In genomic region chr3:178056868-178057267, GRCh38 we compare ENCODE assay signal across 25 cellular contexts.
"Had no signal": no experiment of that assay in that cellular context is flagged by ENCODE, and none has a peak within 500 bp of the region (broad histone marks: within the 10 kb centered on the region; RNA-seq: fewer than 3 reads in every experiment).

No MANE protein-coding gene starts in this region.

- DNase-seq: colonic mucosa; dermis blood vessel endothelial cell; erythroblast; foreskin keratinocyte; immature natural killer cell; kidney; left cardiac atrium; left ventricle myocardium superior; mesendoderm; naive B cell; occipital lobe; pancreas; right lobe of liver; spleen; stimulated activated CD4-positive, alpha-beta T cell treated with anti-CD3 and anti-CD28 coated beads, Interleukin-15, amount 100 ng/mL, for 24 hours; stimulated activated CD4-positive, alpha-beta T cell treated with anti-CD3 and anti-CD28 coated beads, Interleukin-1b, Interleukin-23, amount 100 ng/mL, for 48 hours; stimulated activated CD4-positive, alpha-beta T cell treated with anti-CD3 and anti-CD28 coated beads, Interleukin-4, amount 100 ng/mL, for 24 hours; tibial artery; upper lobe of left lung; uterus had no signal

- H3K4me1 ChIP-seq: colonic mucosa, foreskin keratinocyte, pancreas, prostate gland, right lobe of liver, spleen had no signal

- H3K36me3 ChIP-seq: colonic mucosa, pancreas, prostate gland, right lobe of liver, spleen, tibial artery, upper lobe of left lung, uterus had no signal

- H3K9me3 Mint-ChIP-seq: immature natural killer cell; naive B cell; nephron; stimulated activated memory B cell treated with anti-CD40 and anti-IgM and Interleukin-4, amounts not matched to agents 10 μg/mL and 1 μg/mL and 100 μg/mL, for 72 hours; stimulated activated naive CD8-positive, alpha-beta T cell treated with anti-CD3 and anti-CD28 coated beads, Interleukin-15, Interleukin-2, amounts not matched to agents 100 ng/mL and 50 ng/mL, for 24 hours had no signal

- H3K36me3 Mint-ChIP-seq: immature natural killer cell; naive B cell; stimulated activated memory B cell treated with anti-CD40 and anti-IgM and Interleukin-4, amounts not matched to agents 10 μg/mL and 1 μg/mL and 100 μg/mL, for 72 hours had no signal

- H3K9me3 ChIP-seq: colonic mucosa, pancreas, prostate gland, right lobe of liver, spleen, tibial artery, upper lobe of left lung, uterus had no signal

- H3K4me3 ChIP-seq: colonic mucosa, lung, pancreas, prostate gland, right lobe of liver, spleen, tibial artery, upper lobe of left lung, uterus had no signal

- H3K4me3 Mint-ChIP-seq: immature natural killer cell; naive B cell; nephron; stimulated activated memory B cell treated with anti-CD40 and anti-IgM and Interleukin-4, amounts not matched to agents 10 μg/mL and 1 μg/mL and 100 μg/mL, for 72 hours; stimulated activated naive CD8-positive, alpha-beta T cell treated with anti-CD3 and anti-CD28 coated beads, Interleukin-15, Interleukin-2, amounts not matched to agents 100 ng/mL and 50 ng/mL, for 24 hours had no signal

- H3K27me3 ChIP-seq: colonic mucosa, foreskin keratinocyte, pancreas, right lobe of liver, spleen, tibial artery, upper lobe of left lung, uterus had no signal

- H3K27ac Mint-ChIP-seq: immature natural killer cell; naive B cell; nephron; stimulated activated memory B cell treated with anti-CD40 and anti-IgM and Interleukin-4, amounts not matched to agents 10 μg/mL and 1 μg/mL and 100 μg/mL, for 72 hours; stimulated activated naive CD8-positive, alpha-beta T cell treated with anti-CD3 and anti-CD28 coated beads, Interleukin-15, Interleukin-2, amounts not matched to agents 100 ng/mL and 50 ng/mL, for 24 hours had no signal

- H3K4me1 Mint-ChIP-seq: immature natural killer cell; naive B cell; stimulated activated memory B cell treated with anti-CD40 and anti-IgM and Interleukin-4, amounts not matched to agents 10 μg/mL and 1 μg/mL and 100 μg/mL, for 72 hours had no signal

- H3K27me3 Mint-ChIP-seq: naive B cell; stimulated activated naive CD8-positive, alpha-beta T cell treated with anti-CD3 and anti-CD28 coated beads, Interleukin-15, Interleukin-2, amounts not matched to agents 100 ng/mL and 50 ng/mL, for 24 hours had no signal

- ATAC-seq: foreskin keratinocyte; left cardiac atrium; left ventricle myocardium superior; pancreas; right lobe of liver; stimulated activated memory B cell treated with anti-CD40 and anti-IgM and Interleukin-4, amounts not matched to agents 10 μg/mL and 1 μg/mL and 100 μg/mL, for 72 hours had no signal
